15 cellular contexts compared by ENCODE assay signal in genomic region chr1:24702511-24703293, GRCh38. TPM values are rescaled to one million over a fixed set of nuclear protein-coding genes. Genes with fewer than 3 reads are reported as not detected.
DNase-seq lines count a peak whose midpoint lies in the region; ATAC-seq, FAIRE-seq and TF ChIP-seq lines count a peak whose summit lies in the region.
"Had no signal": no experiment of that assay in that cellular context is flagged by ENCODE, and none has a peak within 500 bp of the region (broad histone marks: within the 10 kb centered on the region; RNA-seq: fewer than 3 reads in every experiment).

No MANE protein-coding gene starts in this region.

- H4K8ac ChIP-seq in H1 (ENCODE audit: extremely low read depth, insufficient read depth, low read length), result no peak overlapping the region; the same call in 1 of the 2 replicates

- no peak overlapping the region for H2BK120ac ChIP-seq in H1 (replicated peaks; ENCODE audit: low read depth, low read length)

- H3K23ac ChIP-seq in H1 (ENCODE audit: insufficient read length), result no peak overlapping the region

- H3K27me3 ChIP-seq in HepG2 (ENCODE audit: control insufficient read depth in 1 of 2, insufficient read depth in 2 of 2, low read length in 2 of 2), result peaks cover 0 to 2% of the 10 kb centered on the region in 2 experiments; a peak in 1 of 5 replicates
- H3K27me3 ChIP-seq in right lobe of liver, result no peaks in the 10 kb centered on the region
- no peaks in the 10 kb centered on the region for H3K27me3 ChIP-seq in H1 (replicated peaks in 1 of 4; ENCODE audit: control insufficient read depth in 3 of 4, extremely low read depth in 1 of 4, insufficient read depth in 3 of 4, low read length in 3 of 4)
- H3K27me3 ChIP-seq: stomach had no signal

- POLR2A ChIA-PET in HepG2 (lab: Yijun Ruan, JAX), result interaction anchor here (1.9 kb wide), 1 partner anchor 22 kb away, joined by 7 read pairs; no protein-coding TSS in a partner anchor
- POLR2A ChIA-PET in H1 (lab: Charles Lee; ENCODE audit: partially characterized antibody), result interaction anchor here (0.7 kb wide), 1 partner anchor 545 kb away, joined by 3 read pairs; no protein-coding TSS in a partner anchor
- POLR2A ChIA-PET in T-cell (lab: Charles Lee), result no interaction called here

- TF ChIP-seq RAD21 in HepG2 (CRISPR knock-in tag; IDR thresholded peaks at IDR 0.05) (no peak), H1 (IDR thresholded peaks at IDR 0.05 in 1 of 2, conservative IDR thresholded peaks at IDR 0.05 in 1 of 2; ENCODE audit: low read depth in 2 of 2, low read length in 2 of 2) (no peak)

- H3K4me2 ChIP-seq in HepG2 (ENCODE audit: low read depth, low read length), result peak overlapping the region; percentile 14; the same call in 1 of the 2 replicates
- no peak overlapping the region; a peak in 1 of 4 replicates for H3K4me2 ChIP-seq in H1 (ENCODE audit: insufficient read depth in 1 of 2, low read depth in 2 of 2, low read length in 2 of 2)

- no peaks in the 10 kb centered on the region for H3K36me3 Mint-ChIP-seq in T-cell

- H3K9ac ChIP-seq in HepG2 (ENCODE audit: insufficient read depth, low read depth, low read length) (no peak overlapping the region), H1 (replicated peaks in 1 of 4; ENCODE audit: extremely low read depth in 1 of 4, low read depth in 3 of 4, low read length in 3 of 4) (no peak overlapping the region)

- H3K4me1 Mint-ChIP-seq in T-cell, result peaks cover 8 to 12% (median 8%) of the 10 kb centered on the region in 3 donors

- no peaks in the 10 kb centered on the region for H3K9me3 ChIP-seq in HepG2 (ENCODE audit: low read length)
- H3K9me3 ChIP-seq in right lobe of liver, result no peaks in the 10 kb centered on the region
- H3K9me3 ChIP-seq in H1 (ENCODE audit: insufficient read depth in 2 of 2, low read depth in 1 of 2, low read length in 1 of 2), result no peaks in the 10 kb centered on the region
- H3K9me3 ChIP-seq: stomach had no signal

- H4K5ac ChIP-seq in H1 (ENCODE audit: insufficient read length, low read depth, low read length), result no peak overlapping the region

- no peak overlapping the region for H4K91ac ChIP-seq in H1 (replicated peaks; ENCODE audit: insufficient read length, low read length)

- H3K27ac Mint-ChIP-seq in T-cell, result no peak overlapping the region

- H3K4ac ChIP-seq in H1 (replicated peaks; ENCODE audit: insufficient read length, low read depth, low read length), result peak overlapping the region; percentile 62

- H2BK12ac ChIP-seq in H1 (ENCODE audit: low read depth, low read length), result no peak overlapping the region; the same call in 1 of the 2 replicates

- ATAC-seq in HepG2 (no peak), right lobe of liver (no peak), T-cell (replicated peaks in 1 of 4) (no peak), GM21423 (IDR thresholded peaks at IDR 0.05; ENCODE audit: unreplicated experiment) (no peak)
- ATAC-seq: left colon had no signal

- no peak overlapping the region for H3K14ac ChIP-seq in H1 (ENCODE audit: insufficient read length)

- WGBS in HepG2 (ENCODE audit: low lambda C conversion rate), result 21% methylated on average over 2 of the region's 8 CpGs
- WGBS in right lobe of liver (ENCODE audit: insufficient coverage, low coverage, low lambda C conversion rate, missing lambda C conversion rate), result 88% methylated on average over 4 of the region's 8 CpGs
- 87% methylated on average over 8 of the region's 8 CpGs; no CpG with 5 or more reads in 1 of the 2 experiments for WGBS in H1 (ENCODE audit: extremely low coverage in 1 of 2, insufficient coverage in 1 of 2, insufficient read length in 1 of 2, insufficient replicate concordance in 2 of 2, low coverage in 1 of 2, low lambda C conversion rate in 2 of 2, missing lambda C conversion rate in 1 of 2), 2 experiments

- no peak overlapping the region for H2BK15ac ChIP-seq in H1 (ENCODE audit: low read length)

- TF ChIP-seq POLR2A in HepG2 (IDR thresholded peaks at IDR 0.05; ENCODE audit: insufficient read depth in 1 of 2, low read depth in 2 of 2, low read length in 2 of 2) (no peak), right lobe of liver (IDR thresholded peaks at IDR 0.05) (no peak), H1 (IDR thresholded peaks at IDR 0.05; ENCODE audit: control extremely low read depth in 1 of 2, low read depth in 2 of 2, low read length in 2 of 2) (no peak)

- H2AK5ac ChIP-seq in H1 (ENCODE audit: low read depth, low read length), result peak overlapping the region; percentile 54; the same call in 1 of the 2 replicates

- 0 out of 2 replicates have a peak overlapping the region, but pooled peaks have one; percentile 18 for H2BK20ac ChIP-seq in H1 (ENCODE audit: low read length)

- CTCF ChIA-PET in HepG2 (lab: Yijun Ruan, JAX; ENCODE audit: low intra/inter-chr PET ratio, low total read pairs), result no interaction called here
- CTCF ChIA-PET in H1 (lab: Charles Lee; ENCODE audit: partially characterized antibody), result interaction anchor here (6.9 kb wide), 1 partner anchor 14 kb away, joined by 40 read pairs; no protein-coding TSS in a partner anchor
- CTCF ChIA-PET in T-cell (lab: Charles Lee), result no interaction called here

- no TSS peak for BruUV-seq in HepG2 (replicated peaks; lab: Mats Ljungman, UMichigan)

- H4K20me1 ChIP-seq in HepG2 (ENCODE audit: insufficient read depth, low read length) (no peaks in the 10 kb centered on the region), H1 (replicated peaks in 1 of 2; ENCODE audit: control insufficient read depth in 1 of 2, insufficient read depth in 2 of 2, low read length in 2 of 2) (no peaks in the 10 kb centered on the region)

- no peaks in the 10 kb centered on the region for H3K9me3 Mint-ChIP-seq in T-cell
- H3K9me3 Mint-ChIP-seq: central memory CD8-positive, alpha-beta T cell had no signal

- peaks cover 0 to 9% of the 10 kb centered on the region in 2 donors for H3K27me3 Mint-ChIP-seq in T-cell
- H3K27me3 Mint-ChIP-seq: central memory CD8-positive, alpha-beta T cell had no signal

- TF ChIP-seq EP300 in HepG2 (IDR thresholded peaks at IDR 0.05; ENCODE audit: low read depth in 2 of 2, low read length in 2 of 2), result no peak
- no peak for TF ChIP-seq EP300 in HepG2 (CRISPR knock-in tag; IDR thresholded peaks at IDR 0.05; ENCODE audit: borderline replicate concordance)
- TF ChIP-seq EP300 in H1 (IDR thresholded peaks at IDR 0.05; ENCODE audit: borderline replicate concordance in 1 of 2, low read depth in 2 of 2, low read length in 2 of 2), result no peak

- H3K4me3 ChIP-seq in HepG2 (replicated peaks in 1 of 3; ENCODE audit: insufficient read depth in 1 of 3, low read depth in 2 of 3, low read length in 3 of 3) (no peak overlapping the region), right lobe of liver (no peak overlapping the region), H1 (ENCODE audit: extremely low read depth in 1 of 4, insufficient read depth in 2 of 4, low read depth in 3 of 4, low read length in 4 of 4) (no peak overlapping the region)
- H3K4me3 ChIP-seq: stomach had no signal

- DNase-seq in HepG2 (ENCODE audit: low spot score), result peak; percentile 38
- no peak for DNase-seq in right lobe of liver
- DNase-seq in NCI-H774 (lab: John Stamatoyannopoulos, UW), result peak; percentile 26
- no peak for DNase-seq in H1 (ENCODE audit: low read depth in 1 of 2, low spot score in 2 of 2)
- no peak for DNase-seq in SIG-M5 (lab: John Stamatoyannopoulos, UW)
- DNase-seq in T-cell, result no peak
- no peak for DNase-seq in GM10266 (ENCODE audit: extremely low spot score)
- DNase-seq: KG1; left colon; occipital lobe; stimulated activated CD4-positive, alpha-beta T cell treated with anti-CD3 and anti-CD28 coated beads, Interleukin-2, amount 100 ng/mL, for 24 hours; stomach had no signal

- H3K27ac ChIP-seq in HepG2 (ENCODE audit: extremely low read length, insufficient read depth, low read length), result no peak overlapping the region
- H3K27ac ChIP-seq in right lobe of liver, result no peak overlapping the region
- no peak overlapping the region for H3K27ac ChIP-seq in H1 (ENCODE audit: low read depth, low read length)
- H3K27ac ChIP-seq: stomach had no signal

- H3K4me3 Mint-ChIP-seq in T-cell, result no peak overlapping the region
- H3K4me3 Mint-ChIP-seq: central memory CD8-positive, alpha-beta T cell had no signal

- H3K23me2 ChIP-seq in H1 (ENCODE audit: low read depth, low read length), result no peaks in the 10 kb centered on the region

- H3K4me1 ChIP-seq in HepG2 (ENCODE audit: insufficient read depth, low read length), result peaks cover 70% of the 10 kb centered on the region
- H3K4me1 ChIP-seq in right lobe of liver, result peaks cover 0 to 7% (median 3%) of the 10 kb centered on the region in 4 donors
- peaks cover 8 to 17% (median 12%) of the 10 kb centered on the region in 4 experiments; a peak in 5 of 7 replicates for H3K4me1 ChIP-seq in H1 (replicated peaks in 1 of 4; ENCODE audit: control insufficient read depth in 3 of 4, insufficient read depth in 4 of 4, low read length in 3 of 4)

- no peak for FAIRE-seq in HepG2 (lab: Jason Lieb, UNC)
- no peak for FAIRE-seq in H1 (lab: Jason Lieb, UNC)
- FAIRE-seq: TTC549 had no signal

- in situ Hi-C loops in HepG2 (cut with HindIII; ENCODE audit: extremely low pct_ligation_motif_present, low pct_unique_long_range_greater_than_20kb), result no loop called here

- TF ChIP-seq CTCF in HepG2 (CRISPR knock-in tag; IDR thresholded peaks at IDR 0.05) (no peak), right lobe of liver (IDR thresholded peaks at IDR 0.05) (no peak), H1 (IDR thresholded peaks at IDR 0.05; ENCODE audit: control extremely low read depth in 1 of 3, insufficient read depth in 1 of 3, low read depth in 1 of 3, low read length in 3 of 3) (no peak), GM10266 (IDR thresholded peaks at IDR 0.05; ENCODE audit: control insufficient read depth, insufficient read depth, low read depth, missing control alignments) (no peak)

- H3K79me2 ChIP-seq in HepG2 (ENCODE audit: insufficient read depth, low read length), result no peaks in the 10 kb centered on the region
- H3K79me2 ChIP-seq in H1 (ENCODE audit: control insufficient read depth in 1 of 2, insufficient read depth in 2 of 2, low read length in 2 of 2), result no peaks in the 10 kb centered on the region

- H3K36me3 ChIP-seq in HepG2 (replicated peaks in 1 of 2; ENCODE audit: control insufficient read depth in 1 of 2, insufficient read depth in 2 of 2, low read length in 2 of 2), result no peaks in the 10 kb centered on the region
- H3K36me3 ChIP-seq in right lobe of liver, result no peaks in the 10 kb centered on the region
- no peaks in the 10 kb centered on the region for H3K36me3 ChIP-seq in H1 (ENCODE audit: control insufficient read depth in 2 of 4, insufficient read depth in 4 of 4, low read length in 3 of 4)
- H3K36me3 ChIP-seq: stomach had no signal

- H3K79me1 ChIP-seq in H1 (ENCODE audit: low read depth, low read length), result no peaks in the 10 kb centered on the region

- no peak overlapping the region for H2BK5ac ChIP-seq in H1 (ENCODE audit: low read depth, low read length)

- H2AFZ ChIP-seq in HepG2 (ENCODE audit: low read length) (no peak overlapping the region), H1 (ENCODE audit: low read length) (no peak overlapping the region)

- H3K18ac ChIP-seq in H1 (ENCODE audit: extremely low read depth, low read length), result no peak overlapping the region

- no peak overlapping the region for H3K56ac ChIP-seq in H1 (replicated peaks; ENCODE audit: insufficient read length, low read depth, low read length)

- intact Hi-C loops in HepG2 (cut with micrococcal nuclease; ENCODE audit: unreplicated experiment), result no loop called here
- intact Hi-C loops in right lobe of liver (cut with DNase I), result no loop called here

RNA-seq across cellular contexts. Expression of gene CLIC4, which starts 42.5 kb away (rescaled TPM):
- total RNA-seq in HepG2 (2016; rRNA removed; fragmentation: Illumina TruSeq; extraction: Trizol) (77.4 and 120 TPM in 2 replicates), right lobe of liver (10 to 100 TPM; 35.0 to 63.6 (median 44.3) TPM), T-cell (1 to 10 TPM in 4 of 5 donors, under 1 TPM in 1; 0.75 to 9.1 (median 5.5) TPM)
- total RNA-seq in HepG2 (2016; cell fraction: cytosol; rRNA removed; fragmentation: Illumina TruSeq; extraction: Trizol; ENCODE audit: low read depth), result 5.2 and 5.7 TPM in 2 replicates
- total RNA-seq in HepG2 (2016; cell fraction: insoluble cytoplasmic fraction; rRNA removed; fragmentation: Illumina TruSeq; extraction: Trizol), result 79.6 and 107 TPM in 2 replicates
- total RNA-seq in HepG2 (2016; cell fraction: membrane; rRNA removed; fragmentation: Illumina TruSeq; extraction: Trizol), result 27.3 and 32.5 TPM in 2 replicates
- total RNA-seq in HepG2 (2016; cell fraction: nucleus; rRNA removed; fragmentation: Illumina TruSeq; extraction: Trizol), result 53.7 and 61.5 TPM in 2 replicates
- polyA plus RNA-seq in HepG2 (2011; rRNA removed) (19.9 and 23.3 TPM in 2 replicates), H1 (2011; rRNA removed) (75.1 and 77.5 TPM in 2 replicates)
- polyA plus RNA-seq in HepG2 (2011; cell fraction: cytosol; rRNA removed), result 15.6 and 24.0 TPM in 2 replicates
- 8.0 and 12.1 TPM in 2 replicates for polyA plus RNA-seq in HepG2 (2011; cell fraction: nucleus; rRNA removed)
- polyA plus RNA-seq in HepG2 (2012), result 51.1 and 58.9 TPM in 2 replicates
- polyA plus RNA-seq in HepG2 (2016; cell fraction: cytosol; fragmentation: Illumina TruSeq; extraction: Trizol; ENCODE audit: low read depth), result 5.0 and 5.8 TPM in 2 replicates
- polyA plus RNA-seq in HepG2 (2016; cell fraction: insoluble cytoplasmic fraction; fragmentation: Illumina TruSeq; extraction: Trizol; ENCODE audit: low read depth), result 122 and 132 TPM in 2 replicates
- polyA plus RNA-seq in HepG2 (2016; cell fraction: membrane; fragmentation: Illumina TruSeq; extraction: Trizol; ENCODE audit: low read depth), result 19.2 and 20.4 TPM in 2 replicates
- polyA plus RNA-seq in HepG2 (2016; cell fraction: nucleus; fragmentation: Illumina TruSeq; extraction: Trizol; ENCODE audit: insufficient read depth, low read depth), result 62.7 and 67.7 TPM in 2 replicates
- 11.1 and 23.5 TPM in 2 replicates for polyA minus RNA-seq in HepG2 (2011; rRNA and poly(A)+ RNA removed; ENCODE audit: low replicate concordance)
- 41.9 and 45.3 TPM in 2 replicates for polyA minus RNA-seq in HepG2 (2011; cell fraction: cytosol; rRNA and poly(A)+ RNA removed)
- polyA minus RNA-seq in HepG2 (2011; cell fraction: nucleus; rRNA and poly(A)+ RNA removed), result 31.5 and 33.2 TPM in 2 replicates
- 281 and 293 TPM in 2 replicates for total RNA-seq in H1 (2021; fragmentation: NEBNext Ultra II Directional; extraction: Animal tissue kit (Norgen Biotek cat#: 25700))
- polyA plus RNA-seq in H1 (2011; cell fraction: cytosol; rRNA removed), result 106 TPM
- polyA plus RNA-seq in H1 (2011; cell fraction: nucleus; rRNA removed), result 36.4 TPM
- polyA plus RNA-seq in H1 (2012, experiment 1 of 2), result 90.8 to 156 TPM (median 113 TPM) in 4 replicates
- polyA plus RNA-seq in H1 (2012, experiment 2 of 2), result 23.0 TPM
- 121 TPM for polyA plus RNA-seq in H1 (2013, experiment 1 of 2)
- 134 TPM for polyA plus RNA-seq in H1 (2013, experiment 2 of 2)
- polyA minus RNA-seq in H1 (2011; rRNA and poly(A)+ RNA removed), result 54.2 and 97.8 TPM in 2 replicates
- 103 TPM for polyA minus RNA-seq in H1 (2011; cell fraction: cytosol; rRNA and poly(A)+ RNA removed)
- polyA minus RNA-seq in H1 (2011; cell fraction: nucleus; rRNA and poly(A)+ RNA removed), result 90.3 TPM

RNA-seq across cellular contexts. Expression of gene SRRM1, which starts 59.6 kb away (rescaled TPM):
- total RNA-seq in HepG2 (2016; rRNA removed; fragmentation: Illumina TruSeq; extraction: Trizol) (31.6 and 33.7 TPM in 2 replicates), right lobe of liver (10 to 100 TPM; 41.1 to 52.0 (median 44.9) TPM), T-cell (100 to 1,000 TPM; 158 to 303 (median 181) TPM)
- total RNA-seq in HepG2 (2016; cell fraction: cytosol; rRNA removed; fragmentation: Illumina TruSeq; extraction: Trizol; ENCODE audit: low read depth), result 13.1 and 14.5 TPM in 2 replicates
- 27.6 and 35.1 TPM in 2 replicates for total RNA-seq in HepG2 (2016; cell fraction: insoluble cytoplasmic fraction; rRNA removed; fragmentation: Illumina TruSeq; extraction: Trizol)
- total RNA-seq in HepG2 (2016; cell fraction: membrane; rRNA removed; fragmentation: Illumina TruSeq; extraction: Trizol), result 19.4 and 21.8 TPM in 2 replicates
- total RNA-seq in HepG2 (2016; cell fraction: nucleus; rRNA removed; fragmentation: Illumina TruSeq; extraction: Trizol), result 80.4 and 81.8 TPM in 2 replicates
- polyA plus RNA-seq in HepG2 (2011; rRNA removed) (44.5 and 46.8 TPM in 2 replicates), H1 (2011; rRNA removed) (72.7 and 77.1 TPM in 2 replicates)
- 12.5 and 17.1 TPM in 2 replicates for polyA plus RNA-seq in HepG2 (2011; cell fraction: cytosol; rRNA removed)
- polyA plus RNA-seq in HepG2 (2011; cell fraction: nucleus; rRNA removed), result 113 and 116 TPM in 2 replicates
- 96.3 and 117 TPM in 2 replicates for polyA plus RNA-seq in HepG2 (2012)
- polyA plus RNA-seq in HepG2 (2016; cell fraction: cytosol; fragmentation: Illumina TruSeq; extraction: Trizol; ENCODE audit: low read depth), result 5.2 and 5.8 TPM in 2 replicates
- 52.3 and 57.6 TPM in 2 replicates for polyA plus RNA-seq in HepG2 (2016; cell fraction: insoluble cytoplasmic fraction; fragmentation: Illumina TruSeq; extraction: Trizol; ENCODE audit: low read depth)
- polyA plus RNA-seq in HepG2 (2016; cell fraction: membrane; fragmentation: Illumina TruSeq; extraction: Trizol; ENCODE audit: low read depth), result 13.5 and 15.6 TPM in 2 replicates
- 147 and 162 TPM in 2 replicates for polyA plus RNA-seq in HepG2 (2016; cell fraction: nucleus; fragmentation: Illumina TruSeq; extraction: Trizol; ENCODE audit: insufficient read depth, low read depth)
- polyA minus RNA-seq in HepG2 (2011; rRNA and poly(A)+ RNA removed; ENCODE audit: low replicate concordance), result 27.3 and 67.7 TPM in 2 replicates
- 15.2 and 21.5 TPM in 2 replicates for polyA minus RNA-seq in HepG2 (2011; cell fraction: cytosol; rRNA and poly(A)+ RNA removed)
- polyA minus RNA-seq in HepG2 (2011; cell fraction: nucleus; rRNA and poly(A)+ RNA removed), result 224 and 225 TPM in 2 replicates
- 230 and 255 TPM in 2 replicates for total RNA-seq in H1 (2021; fragmentation: NEBNext Ultra II Directional; extraction: Animal tissue kit (Norgen Biotek cat#: 25700))
- polyA plus RNA-seq in H1 (2011; cell fraction: cytosol; rRNA removed), result 76.6 TPM
- 138 TPM for polyA plus RNA-seq in H1 (2011; cell fraction: nucleus; rRNA removed)
- polyA plus RNA-seq in H1 (2012, experiment 1 of 2), result 127 to 202 TPM (median 129 TPM) in 4 replicates
- 64.9 TPM for polyA plus RNA-seq in H1 (2012, experiment 2 of 2)
- 434 TPM for polyA plus RNA-seq in H1 (2013, experiment 1 of 2)
- polyA plus RNA-seq in H1 (2013, experiment 2 of 2), result 464 TPM
- polyA minus RNA-seq in H1 (2011; rRNA and poly(A)+ RNA removed), result 86.9 and 117 TPM in 2 replicates
- 75.5 TPM for polyA minus RNA-seq in H1 (2011; cell fraction: cytosol; rRNA and poly(A)+ RNA removed)
- 191 TPM for polyA minus RNA-seq in H1 (2011; cell fraction: nucleus; rRNA and poly(A)+ RNA removed)

Comparison
In these comparisons a context has a peak if more than half of its experiments do, and no peak if none do; other contexts are left out.
1. DNase-seq: peak in HepG2 (single experiment) and NCI-H774 (single experiment); none in right lobe of liver (0 of 3), H1 (0 of 2), SIG-M5 (single experiment), T-cell (0 of 34) and GM10266 (single experiment).
2. POLR2A ChIA-PET loops: an anchor here in HepG2 (1.9 kb wide) and H1 (0.7 kb wide); none called in T-cell.
3. Of the 41 proteins assayed by ChIP-seq in both HepG2 and H1: peak only in HepG2: ZNF274; only in H1: none; in both: none; in neither: 39; mixed calls (peak in some experiments, not most) for 1.